2 cellular contexts compared by ENCODE assay signal in genomic region chr3:50210510-50211367, GRCh38.
TF ChIP-seq lines count a peak whose summit lies in the region.

No MANE protein-coding gene starts in this region.

TF ChIP-seq in HepG2, 621 proteins besides CTCF, POLR2A, EP300 and RAD21 (continues in another document):
- TF ChIP-seq ZGPAT (CRISPR knock-in tag; IDR thresholded peaks at IDR 0.05) (peak; percentile 67; the same call in 1 of the 2 replicates), NPAS2 (CRISPR knock-in tag; IDR thresholded peaks at IDR 0.05; ENCODE audit: borderline replicate concordance) (no peak), KDM2A (CRISPR knock-in tag; IDR thresholded peaks at IDR 0.05; ENCODE audit: borderline replicate concordance, low read depth) (peak; percentile 39; the same call in 1 of the 2 replicates), ZNF605 (CRISPR knock-in tag; IDR thresholded peaks at IDR 0.05) (peak; percentile 69), ZNF629 (CRISPR knock-in tag; conservative IDR thresholded peaks at IDR 0.05) (0 out of 2 replicates have a peak, but pooled peaks have one; percentile 5), JUND (CRISPR knock-in tag; IDR thresholded peaks at IDR 0.05) (peak; percentile 78; the same call in 1 of the 2 replicates), ZMAT3 (CRISPR knock-in tag; conservative IDR thresholded peaks at IDR 0.05) (peak; percentile 65), NFATC3 (CRISPR knock-in tag; IDR thresholded peaks at IDR 0.05) (0 out of 2 replicates have a peak, but pooled peaks have one; percentile 44), AGO2 (optimal IDR thresholded peaks at IDR 0.05; ENCODE audit: low read depth, low read length) (peak; percentile 24), RXRA (CRISPR knock-in tag; IDR thresholded peaks at IDR 0.05) (peak; percentile 99), HNF1A (IDR thresholded peaks at IDR 0.05; ENCODE audit: low read depth) (0 out of 2 replicates have a peak, but pooled peaks have one; percentile 52), HNF1A (CRISPR knock-in tag; IDR thresholded peaks at IDR 0.05; ENCODE audit: borderline replicate concordance) (peak; percentile 40; the same call in 1 of the 2 replicates), IKZF5 (CRISPR knock-in tag; IDR thresholded peaks at IDR 0.05) (peak; percentile 63; the same call in 1 of the 2 replicates), ZNF879 (CRISPR knock-in tag; IDR thresholded peaks at IDR 0.05) (0 out of 2 replicates have a peak, but pooled peaks have one; percentile 67), ZNF354B (CRISPR knock-in tag; IDR thresholded peaks at IDR 0.05) (peak; percentile 22; the same call in 1 of the 2 replicates), ZBTB7B (CRISPR knock-in tag; IDR thresholded peaks at IDR 0.05) (peak; percentile 56; the same call in 1 of the 2 replicates), BORCS8-MEF2B (CRISPR knock-in tag; IDR thresholded peaks at IDR 0.05) (peak; percentile 69), GZF1 (CRISPR knock-in tag; IDR thresholded peaks at IDR 0.05) (no peak), ZNF337 (CRISPR knock-in tag; IDR thresholded peaks at IDR 0.05; ENCODE audit: borderline replicate concordance, low read depth) (peak; percentile 12; the same call in 1 of the 2 replicates)

TF ChIP-seq in GM12891, 5 proteins besides CTCF, POLR2A, EP300 and RAD21:
- TF ChIP-seq POU2F2 (IDR thresholded peaks at IDR 0.05; ENCODE audit: low read depth, low read length): no peak
- no peak for TF ChIP-seq TAF1 (IDR thresholded peaks at IDR 0.05; ENCODE audit: low read depth, low read length)
- no peak for TF ChIP-seq SPI1 (IDR thresholded peaks at IDR 0.05; ENCODE audit: low read depth, low read length)
- TF ChIP-seq POLR2AphosphoS5 (IDR thresholded peaks at IDR 0.05; ENCODE audit: low read depth, low read length): no peak
- no peak for TF ChIP-seq PAX5 (IDR thresholded peaks at IDR 0.05; ENCODE audit: insufficient read depth, low read length, severe bottlenecking)
TF ChIP-seq in GM12891: peak in this region for 0.
